ENCODE assay signal across 7 cellular contexts in genomic region chr3:64399205-64399800, GRCh38.
DNase-seq lines count a peak whose midpoint lies in the region; ATAC-seq, FAIRE-seq and TF ChIP-seq lines count a peak whose summit lies in the region.

No MANE protein-coding gene starts in this region.

- H3K9me3 ChIP-seq in upper lobe of right lung, result no peaks in the 10 kb centered on the region

- ATAC-seq in left colon (peak; percentile 62), upper lobe of right lung (peak; percentile 86)
- ATAC-seq in activated T-helper 17 cell treated with anti-CD3 and anti-CD28 coated beads, Interleukin-2, amount 50 U/mL, for 72 hours (replicated peaks), result no peak

- no peaks in the 10 kb centered on the region for H3K27me3 Mint-ChIP-seq in activated T-helper 17 cell treated with anti-CD3 and anti-CD28 coated beads, Interleukin-2, amount 50 U/mL, for 72 hours

- no peak overlapping the region for H3K27ac Mint-ChIP-seq in activated T-helper 17 cell treated with anti-CD3 and anti-CD28 coated beads, Interleukin-2, amount 50 U/mL, for 72 hours

- H3K27me3 ChIP-seq in bronchial epithelial cell (ENCODE audit: control insufficient read depth, insufficient read depth, low read length) (no peaks in the 10 kb centered on the region), upper lobe of right lung (no peaks in the 10 kb centered on the region)

- DNase-seq in ELR (ENCODE audit: low read depth) (peak; percentile 76), H54 (ENCODE audit: insufficient read length, low spot score) (peak; percentile 36), NCI-H446 treated with DMSO at 0.1 percent for 48 hours (lab: John Stamatoyannopoulos, UW) (peak; percentile 57), bronchial epithelial cell (ENCODE audit: low read depth) (peak; percentile 69), left colon (no peak), upper lobe of right lung (no peak)

- intact Hi-C loops in left colon (cut with DNase I, micrococcal nuclease), result loop anchor here (2.0 to 10.0 kb wide), 3 partner anchors 85 to 371 kb away; no protein-coding TSS in a partner anchor
- intact Hi-C loops in upper lobe of right lung (cut with DNase I), result loop anchor here (5.0 kb wide), 1 partner anchor 367 kb away; no protein-coding TSS in a partner anchor

- peaks cover 4% of the 10 kb centered on the region for H3K4me1 ChIP-seq in upper lobe of right lung

- H3K4me3 ChIP-seq in bronchial epithelial cell (ENCODE audit: low read depth, low read length) (no peak overlapping the region), upper lobe of right lung (no peak overlapping the region)

- no peaks in the 10 kb centered on the region for H3K36me3 Mint-ChIP-seq in activated T-helper 17 cell treated with anti-CD3 and anti-CD28 coated beads, Interleukin-2, amount 50 U/mL, for 72 hours (ENCODE audit: low read depth)

- no peaks in the 10 kb centered on the region for H3K4me1 Mint-ChIP-seq in activated T-helper 17 cell treated with anti-CD3 and anti-CD28 coated beads, Interleukin-2, amount 50 U/mL, for 72 hours

- TF ChIP-seq POLR2A in H54 (IDR thresholded peaks at IDR 0.05; ENCODE audit: low read depth, low read length), result no peak

- TF ChIP-seq CTCF in bronchial epithelial cell (IDR thresholded peaks at IDR 0.05; ENCODE audit: insufficient read depth, low read length, severe bottlenecking) (peak; percentile 76), upper lobe of right lung (IDR thresholded peaks at IDR 0.05) (peak; percentile 69)

- H3K9me3 Mint-ChIP-seq in activated T-helper 17 cell treated with anti-CD3 and anti-CD28 coated beads, Interleukin-2, amount 50 U/mL, for 72 hours, result no peaks in the 10 kb centered on the region

- no peak overlapping the region for H3K27ac ChIP-seq in upper lobe of right lung

- peak; percentile 33 for FAIRE-seq in H54 (lab: Jason Lieb, UNC)
- no peak for FAIRE-seq in bronchial epithelial cell (lab: Jason Lieb, UNC)

- no peaks in the 10 kb centered on the region for H3K36me3 ChIP-seq in bronchial epithelial cell (ENCODE audit: control insufficient read depth, insufficient read depth, low read length)
- H3K36me3 ChIP-seq in upper lobe of right lung, result no peaks in the 10 kb centered on the region

- no peak overlapping the region for H3K4me3 Mint-ChIP-seq in activated T-helper 17 cell treated with anti-CD3 and anti-CD28 coated beads, Interleukin-2, amount 50 U/mL, for 72 hours

Comparison
In these comparisons a context has a peak if more than half of its experiments do, and no peak if none do; other contexts are left out.
1. DNase-seq: peak in ELR (single experiment), H54 (single experiment), NCI-H446 treated with DMSO at 0.1 percent for 48 hours (single experiment) and bronchial epithelial cell (single experiment); none in left colon (0 of 2) and upper lobe of right lung (single experiment).